20 cellular contexts compared by ENCODE assay signal in genomic region chr14:91903070-91903469, GRCh38.
"Had no signal": no experiment of that assay in that cellular context is flagged by ENCODE, and none has a peak within 500 bp of the region (broad histone marks: within the 10 kb centered on the region; RNA-seq: fewer than 3 reads in every experiment).

No MANE protein-coding gene starts in this region.

- H3K9me3 Mint-ChIP-seq: activated CD4-positive, alpha-beta memory T cell treated with anti-CD3 and anti-CD28 coated beads, Interleukin-2, amount 10 ng/mL, durations not matched to agents 7 days and 5 days; activated naive CD4-positive, alpha-beta T cell treated with anti-CD3 and anti-CD28 coated beads, Interleukin-2, amount 10 ng/mL, durations not matched to agents 7 days and 5 days; activated T-cell treated with anti-CD3 and anti-CD28 coated beads, Interleukin-2, amount 50 U/mL, for 24 hours; dendritic cell treated with granulocyte-macrophage colony-stimulating factor and Interleukin-4, amounts not matched to agents 40 ng/mL and 50 ng/mL, for 4 days; memory B cell; naive thymus-derived CD8-positive, alpha-beta T cell had no signal

- ATAC-seq: left lobe of liver; mucosa of descending colon; naive thymus-derived CD8-positive, alpha-beta T cell; stimulated activated naive CD8-positive, alpha-beta T cell treated with anti-CD3 and anti-CD28 coated beads, Interleukin-15, Interleukin-2, amounts not matched to agents 100 U/mL and 50 U/mL, for 24 hours; WTC11 had no signal

- H3K4me3 ChIP-seq: adrenal gland, hepatocyte, mucosa of descending colon, thyroid gland had no signal

- H3K4me3 Mint-ChIP-seq: activated CD4-positive, alpha-beta memory T cell treated with anti-CD3 and anti-CD28 coated beads, Interleukin-2, amount 10 ng/mL, durations not matched to agents 7 days and 5 days; activated naive CD4-positive, alpha-beta T cell treated with anti-CD3 and anti-CD28 coated beads, Interleukin-2, amount 10 ng/mL, durations not matched to agents 7 days and 5 days; activated T-cell treated with anti-CD3 and anti-CD28 coated beads, Interleukin-2, amount 50 U/mL, for 24 hours; dendritic cell treated with granulocyte-macrophage colony-stimulating factor and Interleukin-4, amounts not matched to agents 40 ng/mL and 50 ng/mL, for 4 days; memory B cell; naive thymus-derived CD8-positive, alpha-beta T cell; WTC11 had no signal

- DNase-seq: activated CD4-positive, alpha-beta memory T cell treated with anti-CD3 and anti-CD28 coated beads, Interleukin-2, amount 10 ng/mL, durations not matched to agents 7 days and 5 days; activated CD4-positive, alpha-beta T cell treated with anti-CD3 and anti-CD28 coated beads for 4 hours; activated naive CD4-positive, alpha-beta T cell treated with anti-CD3 and anti-CD28 coated beads, Interleukin-2, amount 10 ng/mL, durations not matched to agents 7 days and 5 days; activated T-cell treated with anti-CD3 and anti-CD28 coated beads, Interleukin-2, amount 50 U/mL, for 24 hours; adrenal gland; effector memory CD4-positive, alpha-beta T cell; mucosa of descending colon; naive thymus-derived CD8-positive, alpha-beta T cell; retina; small intestine; stimulated activated CD4-positive, alpha-beta T cell treated with anti-CD3 and anti-CD28 coated beads, Interleukin-4, amount 100 ng/mL, for 24 hours; stimulated activated naive CD8-positive, alpha-beta T cell treated with anti-CD3 and anti-CD28 coated beads, Interleukin-15, Interleukin-2, amounts not matched to agents 100 U/mL and 50 U/mL, for 24 hours; SW 1271; thyroid gland had no signal

- H3K27ac ChIP-seq: hepatocyte, neutrophil, thyroid gland had no signal

- H3K27ac Mint-ChIP-seq: activated CD4-positive, alpha-beta memory T cell treated with anti-CD3 and anti-CD28 coated beads, Interleukin-2, amount 10 ng/mL, durations not matched to agents 7 days and 5 days; activated naive CD4-positive, alpha-beta T cell treated with anti-CD3 and anti-CD28 coated beads, Interleukin-2, amount 10 ng/mL, durations not matched to agents 7 days and 5 days; activated T-cell treated with anti-CD3 and anti-CD28 coated beads, Interleukin-2, amount 50 U/mL, for 24 hours; dendritic cell treated with granulocyte-macrophage colony-stimulating factor and Interleukin-4, amounts not matched to agents 40 ng/mL and 50 ng/mL, for 4 days; memory B cell; WTC11 had no signal

- H3K9me3 ChIP-seq: adrenal gland, mucosa of descending colon, neutrophil, thyroid gland had no signal

- H3K27me3 ChIP-seq: adrenal gland, hepatocyte, neutrophil, thyroid gland had no signal

- H3K36me3 Mint-ChIP-seq: activated naive CD4-positive, alpha-beta T cell treated with anti-CD3 and anti-CD28 coated beads, Interleukin-2, amount 10 ng/mL, durations not matched to agents 7 days and 5 days; memory B cell; naive thymus-derived CD8-positive, alpha-beta T cell; WTC11 had no signal

- H3K27me3 Mint-ChIP-seq: activated T-cell treated with anti-CD3 and anti-CD28 coated beads, Interleukin-2, amount 50 U/mL, for 24 hours; naive thymus-derived CD8-positive, alpha-beta T cell had no signal

- H3K36me3 ChIP-seq: adrenal gland, neutrophil, thyroid gland had no signal

- H3K4me1 ChIP-seq: adrenal gland had no signal
